In the genomic region with DNA sequence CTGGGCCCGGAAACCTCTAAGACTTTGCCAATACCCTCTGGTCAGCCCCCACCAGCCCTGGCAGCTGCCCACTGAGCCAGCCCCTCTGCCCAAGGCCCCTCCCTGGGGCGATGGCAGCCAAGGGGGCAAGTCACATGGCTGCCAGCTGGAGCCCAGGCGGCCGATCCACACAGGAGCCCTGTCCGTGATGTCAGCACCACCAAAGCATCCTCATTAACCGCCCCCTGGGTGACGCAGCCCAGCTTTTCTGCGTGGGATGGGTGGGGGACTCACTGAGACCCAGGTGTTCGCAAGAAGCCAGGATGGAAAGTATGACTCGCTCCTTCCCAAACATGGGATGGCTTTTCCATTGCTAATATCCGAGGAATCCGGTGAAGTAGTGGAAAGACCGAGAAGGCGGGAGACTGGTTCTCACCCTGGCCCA, we compare ENCODE assay signal across 16 cellular contexts. TPM values are rescaled to one million over a fixed set of nuclear protein-coding genes. Genes with fewer than 3 reads are reported as not detected.
A peak's percentile ranks its signal among the peaks of the same experiment; 100 is the strongest.
DNase-seq lines count a peak whose midpoint lies in the region; ATAC-seq and TF ChIP-seq lines count a peak whose summit lies in the region.
"Had no signal": no experiment of that assay in that cellular context is flagged by ENCODE, and none has a peak within 500 bp of the region (broad histone marks: within the 10 kb centered on the region; RNA-seq: fewer than 3 reads in every experiment).

No MANE protein-coding gene starts in this region.

- ATAC-seq in natural killer cell treated with Interleukin-12 subunit alpha and Interleukin-12 subunit beta and Interleukin-15 and Interleukin-18, amount 100 ng/mL, for 72 hours: no peak
- no peak for ATAC-seq in natural killer cell
- no peak for ATAC-seq in lower lobe of right lung
- ATAC-seq in aorta (ENCODE audit: low FRiP score): peak; percentile 3
- ATAC-seq in HG02763 (IDR thresholded peaks at IDR 0.05; ENCODE audit: unreplicated experiment): no peak
- ATAC-seq: pancreas had no signal

- no peaks in the 10 kb centered on the region for H3K36me3 Mint-ChIP-seq in natural killer cell treated with Interleukin-12 subunit alpha and Interleukin-12 subunit beta and Interleukin-15 and Interleukin-18, amount 100 ng/mL, for 72 hours
- no peaks in the 10 kb centered on the region for H3K36me3 Mint-ChIP-seq in natural killer cell

- H3K27ac Mint-ChIP-seq in natural killer cell treated with Interleukin-12 subunit alpha and Interleukin-12 subunit beta and Interleukin-15 and Interleukin-18, amount 100 ng/mL, for 72 hours: no peak overlapping the region
- H3K27ac Mint-ChIP-seq in natural killer cell: no peak overlapping the region

- H3K27ac ChIP-seq in coronary artery (peak overlapping the region in 1 of 2 donors; percentile 9), lower lobe of right lung (no peak overlapping the region), aorta (ENCODE audit: low read depth in 1 of 2, low read length in 2 of 2) (no peak overlapping the region)
- H3K27ac ChIP-seq: hepatocyte, pancreas, PC-9 had no signal

- H3K4me3 ChIP-seq in coronary artery (no peak overlapping the region), lower lobe of right lung (no peak overlapping the region), aorta (ENCODE audit: low read length in 2 of 2) (no peak overlapping the region)
- H3K4me3 ChIP-seq: hepatocyte, lung, pancreas, PC-9 had no signal

- H3K9me3 ChIP-seq in lower lobe of right lung: no peaks in the 10 kb centered on the region
- H3K9me3 ChIP-seq in aorta (ENCODE audit: control insufficient read depth, low read length): no peaks in the 10 kb centered on the region
- H3K9me3 ChIP-seq: pancreas had no signal

- WGBS in aorta, 2 donors: 50 to 58% methylated on average over 14 of the region's 14 CpGs

- no peak overlapping the region for H3K4me3 Mint-ChIP-seq in natural killer cell treated with Interleukin-12 subunit alpha and Interleukin-12 subunit beta and Interleukin-15 and Interleukin-18, amount 100 ng/mL, for 72 hours
- no peak overlapping the region for H3K4me3 Mint-ChIP-seq in natural killer cell

- H3K4me1 Mint-ChIP-seq in natural killer cell treated with Interleukin-12 subunit alpha and Interleukin-12 subunit beta and Interleukin-15 and Interleukin-18, amount 100 ng/mL, for 72 hours (ENCODE audit: low read depth in 2 of 2): peaks cover 4% of the 10 kb centered on the region in 2 donors
- H3K4me1 Mint-ChIP-seq in natural killer cell: peaks cover 0 to 10% of the 10 kb centered on the region in 2 donors

- intact Hi-C loops in natural killer cell (cut with micrococcal nuclease): no loop called here
- intact Hi-C loops in lower lobe of right lung (cut with DNase I): no loop called here
- intact Hi-C loops in aorta (cut with DNase I): no loop called here

- peaks cover 33 to 36% of the 10 kb centered on the region in 2 donors for H3K27me3 Mint-ChIP-seq in natural killer cell treated with Interleukin-12 subunit alpha and Interleukin-12 subunit beta and Interleukin-15 and Interleukin-18, amount 100 ng/mL, for 72 hours
- H3K27me3 Mint-ChIP-seq in natural killer cell (ENCODE audit: low read depth in 2 of 2): peaks cover 35 to 36% of the 10 kb centered on the region in 2 donors

- peak; percentile 46 for DNase-seq in natural killer cell treated with Interleukin-12 subunit alpha and Interleukin-12 subunit beta and Interleukin-15 and Interleukin-18, amount 100 ng/mL, for 72 hours (ENCODE audit: low spot score)
- no peak for DNase-seq in natural killer cell
- peak; percentile 73 for DNase-seq in coronary artery (ENCODE audit: low spot score)
- peak; percentile 3 for DNase-seq in lower lobe of right lung
- DNase-seq in aorta: peak; percentile 54 to 85
- DNase-seq in NOMO-1 treated with DMSO at 0.1 percent for 48 hours (lab: John Stamatoyannopoulos, UW; ENCODE audit: unreplicated experiment): no peak
- no peak for DNase-seq in middle frontal gyrus (ENCODE audit: extremely low spot score, low spot score)
- DNase-seq: activated CD4-positive, alpha-beta T cell treated with anti-CD3 and anti-CD28 coated beads, Interleukin-2, amount 50 U/mL, for 1 hour; NCI-H1417; PC-9; T-helper 2 cell had no signal

- H3K4me1 ChIP-seq in lower lobe of right lung: peaks cover 23% of the 10 kb centered on the region
- H3K4me1 ChIP-seq in aorta (ENCODE audit: control insufficient read depth in 1 of 2, insufficient read depth in 2 of 2, low read length in 2 of 2): no peaks in the 10 kb centered on the region

- no peaks in the 10 kb centered on the region for H3K27me3 ChIP-seq in lower lobe of right lung (ENCODE audit: low read depth)
- H3K27me3 ChIP-seq in aorta (ENCODE audit: control insufficient read depth in 1 of 2, insufficient read depth in 2 of 2, low read length in 1 of 2): no peaks in the 10 kb centered on the region
- H3K27me3 ChIP-seq: pancreas had no signal

- TF ChIP-seq CTCF in natural killer cell (IDR thresholded peaks at IDR 0.05) (no peak), coronary artery (IDR thresholded peaks at IDR 0.05) (no peak), lower lobe of right lung (IDR thresholded peaks at IDR 0.05) (no peak)

- H3K36me3 ChIP-seq in lower lobe of right lung (no peaks in the 10 kb centered on the region), aorta (ENCODE audit: control insufficient read depth in 1 of 2, insufficient read depth in 2 of 2, low read length in 1 of 2) (no peaks in the 10 kb centered on the region)
- H3K36me3 ChIP-seq: pancreas had no signal

- no peaks in the 10 kb centered on the region for H3K9me3 Mint-ChIP-seq in natural killer cell treated with Interleukin-12 subunit alpha and Interleukin-12 subunit beta and Interleukin-15 and Interleukin-18, amount 100 ng/mL, for 72 hours
- H3K9me3 Mint-ChIP-seq in natural killer cell: no peaks in the 10 kb centered on the region

RNA-seq across cellular contexts. Expression of gene WNT7B, which starts 46.6 kb away (rescaled TPM):
- total RNA-seq in natural killer cell treated with Interleukin-12 subunit alpha and Interleukin-12 subunit beta and Interleukin-15 and Interleukin-18, amount 100 ng/mL, for 72 hours: not detected
- not detected for total RNA-seq in natural killer cell
- total RNA-seq in lower lobe of right lung: 6.3 TPM
- not detected for total RNA-seq in aorta
- polyA plus RNA-seq in aorta: not detected
- total RNA-seq: NCI-H460 had no signal

Comparison
In these comparisons a context has a peak if more than half of its experiments do, and no peak if none do; other contexts are left out.
1. DNase-seq: peak in natural killer cell treated with Interleukin-12 subunit alpha and Interleukin-12 subunit beta and Interleukin-15 and Interleukin-18, amount 100 ng/mL, for 72 hours (single experiment), coronary artery (single experiment), lower lobe of right lung (single experiment) and aorta (2 of 2); none in natural killer cell (single experiment), NOMO-1 treated with DMSO at 0.1 percent for 48 hours (single experiment) and middle frontal gyrus (single experiment).